ENCODE assay signal across 8 cellular contexts in the genomic region with DNA sequence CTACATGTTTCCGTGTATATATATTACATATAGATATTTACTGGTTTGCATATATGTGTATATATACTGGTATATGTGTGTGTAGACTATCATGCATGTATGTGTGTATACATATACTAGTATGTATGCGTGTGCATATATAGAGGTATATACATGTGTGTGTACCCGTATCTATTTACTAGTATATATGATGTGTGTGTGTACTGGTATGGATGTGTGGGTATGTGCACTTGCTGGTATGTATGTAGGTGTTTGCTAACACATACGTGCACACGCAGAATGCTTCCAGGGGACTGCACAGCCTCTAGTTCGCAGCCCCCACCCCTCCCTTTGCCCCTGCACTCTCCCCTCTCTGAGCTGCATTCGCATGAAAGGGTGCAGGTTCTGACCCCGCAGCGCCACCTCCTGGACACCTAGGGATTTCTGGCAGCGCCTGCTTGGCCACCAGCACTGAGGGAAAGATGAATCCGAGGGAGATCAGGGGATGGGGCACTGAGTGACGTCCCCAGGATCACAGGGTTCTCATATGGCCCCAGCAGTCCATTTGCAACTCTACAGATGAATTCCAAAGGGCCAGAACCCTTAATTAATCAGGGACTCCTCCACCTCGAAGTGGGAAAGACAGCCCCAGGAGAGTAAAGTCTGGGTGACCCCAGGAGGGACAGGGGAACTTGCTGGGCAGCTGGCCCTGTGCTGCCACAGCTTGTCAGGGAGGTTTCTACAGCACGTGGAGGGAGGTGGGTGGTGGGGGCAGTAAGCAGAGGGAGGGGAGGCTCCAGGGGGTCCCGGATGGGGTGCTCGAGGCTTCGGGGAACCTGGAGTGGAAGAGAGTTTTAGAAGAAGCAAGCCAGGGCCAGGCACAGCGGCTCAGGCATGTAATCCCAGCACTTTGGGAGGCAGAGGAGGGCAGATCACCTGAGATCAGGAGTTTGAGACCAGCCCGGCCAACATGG.
A peak's percentile ranks its signal among the peaks of the same experiment; 100 is the strongest.
DNase-seq lines count a peak whose midpoint lies in the region; ATAC-seq and TF ChIP-seq lines count a peak whose summit lies in the region.

No MANE protein-coding gene starts in this region.

- DNase-seq in GM12864 (ENCODE audit: low read depth): no peak
- peak; percentile 74 for DNase-seq in HPDE6-E6E7 (ENCODE audit: extremely low spot score)
- peak; percentile 79 for DNase-seq in activated T-cell treated with anti-CD3 and anti-CD28 coated beads, Interleukin-2, amount 50 U/mL, for 24 hours
- peak; percentile 64 for DNase-seq in fibroblast of peridontal ligament (ENCODE audit: extremely low read depth)
- DNase-seq in neural crest cell (ENCODE audit: low read depth, low spot score): peak; percentile 95
- DNase-seq in thoracic aorta (ENCODE audit: low spot score): no peak

- no peaks in the 10 kb centered on the region for H3F3A ChIP-seq in OCI-LY1 (ENCODE audit: insufficient read depth, low read length)

- H3K79me2 ChIP-seq in OCI-LY1 (ENCODE audit: insufficient read depth, low read length): no peaks in the 10 kb centered on the region

- H3K36me3 ChIP-seq in OCI-LY1 (ENCODE audit: insufficient read depth, low read length): no peaks in the 10 kb centered on the region
- H3K36me3 ChIP-seq in thoracic aorta: no peaks in the 10 kb centered on the region

- H3K27ac Mint-ChIP-seq in activated T-cell treated with anti-CD3 and anti-CD28 coated beads, Interleukin-2, amount 50 U/mL, for 24 hours: no peak overlapping the region
- H3K27ac Mint-ChIP-seq in neural crest cell (ENCODE audit: unreplicated experiment): no peak overlapping the region

- peaks cover 19% of the 10 kb centered on the region for H3K27me3 Mint-ChIP-seq in activated T-cell treated with anti-CD3 and anti-CD28 coated beads, Interleukin-2, amount 50 U/mL, for 24 hours
- H3K27me3 Mint-ChIP-seq in neural crest cell (ENCODE audit: low read depth): peaks cover 30% of the 10 kb centered on the region

- no peak overlapping the region for H2AFZ ChIP-seq in OCI-LY1 (ENCODE audit: low read length)

- no peaks in the 10 kb centered on the region for H3K9me3 Mint-ChIP-seq in activated T-cell treated with anti-CD3 and anti-CD28 coated beads, Interleukin-2, amount 50 U/mL, for 24 hours
- H3K9me3 Mint-ChIP-seq in neural crest cell: no peaks in the 10 kb centered on the region

- H3K27me3 ChIP-seq in OCI-LY1 (ENCODE audit: insufficient read depth, low read length) (no peaks in the 10 kb centered on the region), thoracic aorta (replicated peaks; ENCODE audit: insufficient read depth) (no peaks in the 10 kb centered on the region)

- no peaks in the 10 kb centered on the region for H3K36me3 Mint-ChIP-seq in activated T-cell treated with anti-CD3 and anti-CD28 coated beads, Interleukin-2, amount 50 U/mL, for 24 hours (ENCODE audit: low read depth)
- no peaks in the 10 kb centered on the region for H3K36me3 Mint-ChIP-seq in neural crest cell (ENCODE audit: low read depth)

- H3K27ac ChIP-seq in OCI-LY1 (ENCODE audit: low read depth, low read length, poor library complexity, severe bottlenecking) (no peak overlapping the region), thoracic aorta (no peak overlapping the region)

- no peak overlapping the region for H3K9ac ChIP-seq in OCI-LY1 (ENCODE audit: low read length)

- no peaks in the 10 kb centered on the region for H3K9me2 ChIP-seq in OCI-LY1 (ENCODE audit: low read depth, low read length)

- H4K20me1 ChIP-seq in OCI-LY1 (ENCODE audit: insufficient read depth, low read length): no peaks in the 10 kb centered on the region

- peak; percentile 84 for TF ChIP-seq CTCF in GM12864 (IDR thresholded peaks at IDR 0.05; ENCODE audit: low read depth, low read length, missing control alignments)
- TF ChIP-seq CTCF in OCI-LY1 (IDR thresholded peaks at IDR 0.05; ENCODE audit: low read length): peak; percentile 88
- TF ChIP-seq CTCF in neural crest cell (conservative IDR thresholded peaks at IDR 0.05): peak; percentile 84
- TF ChIP-seq CTCF in thoracic aorta (IDR thresholded peaks at IDR 0.05): peak; percentile 71

- H3K4me3 Mint-ChIP-seq in activated T-cell treated with anti-CD3 and anti-CD28 coated beads, Interleukin-2, amount 50 U/mL, for 24 hours: no peak overlapping the region
- H3K4me3 Mint-ChIP-seq in neural crest cell: no peak overlapping the region

- H3K4me3 ChIP-seq in GM12864 (ENCODE audit: low read depth, low read length): no peak overlapping the region
- H3K4me3 ChIP-seq in OCI-LY1 (ENCODE audit: low read depth, low read length, poor library complexity, severe bottlenecking): no peak overlapping the region
- H3K4me3 ChIP-seq in thoracic aorta: no peak overlapping the region

- ATAC-seq in thoracic aorta (ENCODE audit: insufficient number of reproducible peaks, low FRiP score, low read depth) (no peak), GM21526 (IDR thresholded peaks at IDR 0.05; ENCODE audit: low FRiP score, unreplicated experiment) (no peak)

- H3K4me1 ChIP-seq in OCI-LY1 (ENCODE audit: insufficient read depth, low read length, severe bottlenecking) (peaks cover 4% of the 10 kb centered on the region), thoracic aorta (ENCODE audit: control insufficient read depth in 1 of 2, low read depth in 2 of 2) (peaks cover under 1 to 29% of the 10 kb centered on the region in 2 donors)

- H3K9me3 ChIP-seq in OCI-LY1 (ENCODE audit: low read length) (no peaks in the 10 kb centered on the region), thoracic aorta (no peaks in the 10 kb centered on the region)

- H3K4me2 ChIP-seq in OCI-LY1 (ENCODE audit: low read length): no peak overlapping the region

- peaks cover 4% of the 10 kb centered on the region for H3K4me1 Mint-ChIP-seq in activated T-cell treated with anti-CD3 and anti-CD28 coated beads, Interleukin-2, amount 50 U/mL, for 24 hours (ENCODE audit: low read depth)
- H3K4me1 Mint-ChIP-seq in neural crest cell: peaks cover 10% of the 10 kb centered on the region

Comparison
In these comparisons a context has a peak if more than half of its experiments do, and no peak if none do; other contexts are left out.
1. DNase-seq: peak in HPDE6-E6E7 (single experiment), activated T-cell treated with anti-CD3 and anti-CD28 coated beads, Interleukin-2, amount 50 U/mL, for 24 hours (single experiment), fibroblast of peridontal ligament (single experiment) and neural crest cell (single experiment); none in GM12864 (single experiment) and thoracic aorta (single experiment).
2. Peak in every context shown above with its lines, with median percentiles within 50 percentile points of each other: CTCF ChIP-seq.